ENCODE assay signal across 8 cellular contexts in the genomic region with DNA sequence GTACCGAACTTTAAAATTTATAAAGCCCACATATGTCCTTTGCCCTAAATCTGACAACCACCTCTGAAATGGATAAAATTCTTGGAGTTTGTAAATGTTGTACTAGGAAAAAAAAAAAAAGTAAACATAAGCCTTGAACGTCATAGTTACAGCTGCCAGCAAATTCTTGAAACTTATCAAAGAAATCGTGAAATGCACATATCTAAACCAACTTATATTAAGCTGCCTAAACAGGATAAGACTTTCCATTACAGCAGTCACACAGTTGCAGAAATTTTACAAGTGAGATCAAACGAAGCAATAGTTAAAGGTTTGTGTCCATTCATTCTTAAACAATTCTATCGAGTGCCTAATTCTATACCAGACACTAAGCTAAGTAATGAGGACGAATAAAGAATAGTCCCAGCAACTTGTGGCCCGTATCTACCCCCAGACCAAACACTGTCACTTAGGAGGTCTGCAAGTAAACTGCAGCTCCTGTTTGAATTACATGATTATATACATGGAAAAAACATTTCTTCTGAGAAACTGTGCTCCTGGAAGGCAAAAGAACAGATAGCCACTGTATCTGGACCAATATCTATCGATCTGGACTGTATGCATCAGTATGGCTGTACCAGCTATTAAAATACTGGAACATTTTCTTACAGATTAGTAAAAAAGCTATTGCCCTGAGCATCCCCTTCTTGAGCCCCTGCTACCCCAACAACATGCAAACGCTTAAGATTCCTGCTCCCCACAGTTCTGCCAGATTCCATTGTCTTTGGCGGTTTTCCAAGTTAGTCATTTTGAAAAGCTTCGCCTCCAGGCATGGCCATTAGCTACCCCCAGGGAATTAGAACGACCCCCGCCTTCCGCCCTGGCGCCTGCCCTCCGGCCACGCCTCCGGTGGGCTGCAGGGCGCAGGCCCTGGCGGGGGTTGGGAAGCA. TPM values are rescaled to one million over a fixed set of nuclear protein-coding genes. Genes with fewer than 3 reads are reported as not detected.
DNase-seq lines count a peak whose midpoint lies in the region; ATAC-seq and TF ChIP-seq lines count a peak whose summit lies in the region.

No MANE protein-coding gene starts in this region.

- H3K4me3 Mint-ChIP-seq in osteocyte (ENCODE audit: unreplicated experiment), result peak overlapping the region; percentile 52

- H3K9me3 ChIP-seq in SJCRH30 (replicated peaks) (no peaks in the 10 kb centered on the region), fibroblast of lung (ENCODE audit: control insufficient read depth, insufficient read depth, low read depth, low read length) (no peaks in the 10 kb centered on the region)

- no peak for ATAC-seq in HG02852 (IDR thresholded peaks at IDR 0.05; ENCODE audit: unreplicated experiment)

- no peaks in the 10 kb centered on the region for H3K36me3 Mint-ChIP-seq in osteocyte (ENCODE audit: unreplicated experiment)

- H3K4me3 ChIP-seq in SJCRH30, result peak overlapping the region; percentile 39
- H3K4me3 ChIP-seq in fibroblast of lung (replicated peaks in 1 of 4; ENCODE audit: control extremely low read depth in 1 of 4, insufficient read depth in 1 of 4, low read depth in 3 of 4, low read length in 4 of 4), result peak overlapping the region; percentile 39 to 51 (median 42)

- H3K27me3 Mint-ChIP-seq in osteocyte (ENCODE audit: unreplicated experiment), result no peaks in the 10 kb centered on the region

- H3K4me2 ChIP-seq in fibroblast of lung (ENCODE audit: extremely low read depth, insufficient read depth, low read length), result peak overlapping the region; percentile 84

- no peaks in the 10 kb centered on the region for H4K20me1 ChIP-seq in fibroblast of lung (ENCODE audit: control insufficient read depth, extremely low read depth, insufficient read depth, low read length)

- peaks cover 13% of the 10 kb centered on the region for H3K79me2 ChIP-seq in fibroblast of lung (ENCODE audit: control insufficient read depth, insufficient read depth, low read length)

- TF ChIP-seq CTCF in fibroblast of lung (conservative IDR thresholded peaks at IDR 0.05 in 1 of 2, IDR thresholded peaks at IDR 0.05 in 1 of 2; ENCODE audit: low read depth in 1 of 2, low read length in 2 of 2) (no peak), osteocyte (IDR thresholded peaks at IDR 0.05) (no peak)

- H3K36me3 ChIP-seq in SJCRH30 (no peaks in the 10 kb centered on the region), fibroblast of lung (ENCODE audit: control insufficient read depth, insufficient read depth, low read length) (no peaks in the 10 kb centered on the region)

- peak overlapping the region; percentile 48 for H3K9ac ChIP-seq in fibroblast of lung (ENCODE audit: insufficient read depth, low read length)

- H3K9me3 Mint-ChIP-seq in osteocyte (ENCODE audit: unreplicated experiment), result no peaks in the 10 kb centered on the region

- peak overlapping the region; percentile 52 for H3K27ac ChIP-seq in SJCRH30
- H3K27ac ChIP-seq in fibroblast of lung (ENCODE audit: insufficient read depth, low read length), result peak overlapping the region; percentile 95

- no peaks in the 10 kb centered on the region for H3K27me3 ChIP-seq in SJCRH30
- H3K27me3 ChIP-seq in fibroblast of lung (ENCODE audit: control insufficient read depth, insufficient read depth, low read length), result no peaks in the 10 kb centered on the region

- H3K27ac Mint-ChIP-seq in osteocyte (ENCODE audit: unreplicated experiment), result peak overlapping the region; percentile 81

- DNase-seq in HCEC 1CT (peak; percentile 73), SJCRH30 (peak; percentile 78 to 87), fibroblast of lung (ENCODE audit: low read depth in 2 of 2) (peak; percentile 88 to 93), osteocyte (ENCODE audit: extremely low spot score, unreplicated experiment) (peak; percentile 83), NCI-H1694 treated with DMSO at 0.1 percent for 48 hours (lab: John Stamatoyannopoulos, UW) (no peak), midbrain (lab: John Stamatoyannopoulos, UW) (no peak)
- DNase-seq in central memory CD4-positive, alpha-beta T cell, result no peak

- H3K4me1 ChIP-seq in SJCRH30 (peaks cover 20% of the 10 kb centered on the region), fibroblast of lung (ENCODE audit: control insufficient read depth, extremely low read depth, insufficient read depth, low read length) (peaks cover 11% of the 10 kb centered on the region)

- H2AFZ ChIP-seq in fibroblast of lung (ENCODE audit: low read length), result no peak overlapping the region

- H3K4me1 Mint-ChIP-seq in osteocyte (ENCODE audit: unreplicated experiment), result peaks cover 22% of the 10 kb centered on the region

RNA-seq across cellular contexts. Expression of a gene that starts 3.4 kb away (rescaled TPM):
- 26.5 and 30.7 TPM in 2 replicates for total RNA-seq in SJCRH30 (2014; rRNA removed; shearing (Covaris generic))
- total RNA-seq in fibroblast of lung (53.2 and 74.5 TPM in 2 replicates), osteocyte (40.0 and 40.8 TPM in 2 replicates)
- polyA plus RNA-seq in fibroblast of lung, result 52.7 and 71.3 TPM in 2 replicates
- 49.3 and 59.8 TPM in 2 replicates for polyA plus RNA-seq in fibroblast of lung (2012)
- 7.6 and 10.6 TPM in 2 replicates for polyA minus RNA-seq in fibroblast of lung (ENCODE audit: low replicate concordance)

Comparison
In these comparisons a context has a peak if more than half of its experiments do, and no peak if none do; other contexts are left out.
1. DNase-seq: peak in HCEC 1CT (single experiment), SJCRH30 (2 of 2), fibroblast of lung (2 of 2) and osteocyte (single experiment); none in NCI-H1694 treated with DMSO at 0.1 percent for 48 hours (single experiment), central memory CD4-positive, alpha-beta T cell (single experiment) and midbrain (single experiment).